ENCODE assay signal across 8 cellular contexts in genomic region chr17:48555183-48555615, GRCh38. TPM values are rescaled to one million over a fixed set of nuclear protein-coding genes. Genes with fewer than 3 reads are reported as not detected.
A peak's percentile ranks its signal among the peaks of the same experiment; 100 is the strongest.
DNase-seq lines count a peak whose midpoint lies in the region; ATAC-seq and TF ChIP-seq lines count a peak whose summit lies in the region.

No MANE protein-coding gene starts in this region.

- H3K27ac Mint-ChIP-seq in Caco-2 (ENCODE audit: unreplicated experiment): no peak overlapping the region
- H3K27ac Mint-ChIP-seq in activated T-helper 2 cell treated with anti-CD3 and anti-CD28 coated beads, Interferon-gamma antibody, Interleukin-2, Interleukin-4, amounts not matched to agents 10 μg/mL and 5 μg/mL and 100 μg/mL, durations not matched to agents 14 hours and 24 hours and 36 hours: no peak overlapping the region
- H3K27ac Mint-ChIP-seq in immature natural killer cell: peak overlapping the region in 5 of 6 donors; percentile 16 to 86 (median 84)

- H3K4me3 ChIP-seq in Caco-2 (ENCODE audit: low read depth, low read length) (peak overlapping the region; percentile 28), MG63 (peak overlapping the region; percentile 19), testis (peak overlapping the region; percentile 21 to 38)

- H3K36me3 ChIP-seq in Caco-2 (ENCODE audit: control insufficient read depth, insufficient read depth, low read length): no peaks in the 10 kb centered on the region
- H3K36me3 ChIP-seq in MG63: peaks cover 52% of the 10 kb centered on the region
- no peaks in the 10 kb centered on the region for H3K36me3 ChIP-seq in testis (ENCODE audit: low read depth, missing control alignments)

- H3K36me3 Mint-ChIP-seq in Caco-2 (ENCODE audit: insufficient read depth, unreplicated experiment) (no peaks in the 10 kb centered on the region), immature natural killer cell (peaks cover 4 to 22% (median 10%) of the 10 kb centered on the region in 3 donors)
- peaks cover 3% of the 10 kb centered on the region for H3K36me3 Mint-ChIP-seq in activated T-helper 2 cell treated with anti-CD3 and anti-CD28 coated beads, Interferon-gamma antibody, Interleukin-2, Interleukin-4, amounts not matched to agents 10 μg/mL and 5 μg/mL and 100 μg/mL, durations not matched to agents 14 hours and 24 hours and 36 hours (ENCODE audit: low read depth)

- peaks cover 7% of the 10 kb centered on the region for H3K4me1 Mint-ChIP-seq in Caco-2 (ENCODE audit: low read depth, unreplicated experiment)
- H3K4me1 Mint-ChIP-seq in activated T-helper 2 cell treated with anti-CD3 and anti-CD28 coated beads, Interferon-gamma antibody, Interleukin-2, Interleukin-4, amounts not matched to agents 10 μg/mL and 5 μg/mL and 100 μg/mL, durations not matched to agents 14 hours and 24 hours and 36 hours (ENCODE audit: low read depth): peaks cover 9% of the 10 kb centered on the region
- H3K4me1 Mint-ChIP-seq in immature natural killer cell: peaks cover 8 to 27% of the 10 kb centered on the region in 2 donors

- H3K4me1 ChIP-seq in Caco-2 (peaks cover 9% of the 10 kb centered on the region), testis (no peaks in the 10 kb centered on the region)

- H3K9me3 ChIP-seq in Caco-2: no peaks in the 10 kb centered on the region
- no peaks in the 10 kb centered on the region for H3K9me3 ChIP-seq in MG63
- no peaks in the 10 kb centered on the region for H3K9me3 ChIP-seq in testis

- H3K27me3 Mint-ChIP-seq in Caco-2 (ENCODE audit: insufficient read depth, unreplicated experiment) (no peaks in the 10 kb centered on the region), immature natural killer cell (ENCODE audit: low read depth in 3 of 3) (peaks cover 8 to 17% (median 11%) of the 10 kb centered on the region in 3 donors)
- peaks cover 21% of the 10 kb centered on the region for H3K27me3 Mint-ChIP-seq in activated T-helper 2 cell treated with anti-CD3 and anti-CD28 coated beads, Interferon-gamma antibody, Interleukin-2, Interleukin-4, amounts not matched to agents 10 μg/mL and 5 μg/mL and 100 μg/mL, durations not matched to agents 14 hours and 24 hours and 36 hours (ENCODE audit: low read depth)

- H3K4me3 Mint-ChIP-seq in Caco-2 (ENCODE audit: unreplicated experiment) (peak overlapping the region; percentile 49), immature natural killer cell (peak overlapping the region; percentile 81 to 96 (median 93))
- peak overlapping the region; percentile 79 for H3K4me3 Mint-ChIP-seq in activated T-helper 2 cell treated with anti-CD3 and anti-CD28 coated beads, Interferon-gamma antibody, Interleukin-2, Interleukin-4, amounts not matched to agents 10 μg/mL and 5 μg/mL and 100 μg/mL, durations not matched to agents 14 hours and 24 hours and 36 hours (ENCODE audit: low read depth)

- BruUV-seq in Caco-2 (replicated peaks; lab: Mats Ljungman, UMichigan): no TSS peak

- no peak overlapping the region for H3K27ac ChIP-seq in testis

- 1 to 2% methylated on average over 12 of the region's 12 CpGs for WGBS in testis, 2 donors

- no peak for ATAC-seq in HG03460 (IDR thresholded peaks at IDR 0.05; ENCODE audit: unreplicated experiment)
- ATAC-seq in HG02852 (IDR thresholded peaks at IDR 0.05; ENCODE audit: unreplicated experiment): no peak

- intact Hi-C loops in Caco-2 (cut with micrococcal nuclease; ENCODE audit: unreplicated experiment) (loop anchor here (2.0 kb wide), 1 partner anchor 62 kb away; no protein-coding TSS in a partner anchor), testis (cut with DNase I; ENCODE audit: low total_unique reads) (no loop called here)
- intact Hi-C loops in activated T-helper 2 cell treated with anti-CD3 and anti-CD28 coated beads, Interferon-gamma antibody, Interleukin-2, Interleukin-4, amounts not matched to agents 10 μg/mL and 5 μg/mL and 100 μg/mL, durations not matched to agents 14 hours and 24 hours and 36 hours (cut with micrococcal nuclease): no loop called here

- POLR2A ChIA-PET in Caco-2 (lab: Charles Lee): no interaction called here

- no peaks in the 10 kb centered on the region; the same call in 1 of the 2 replicates for H3K27me3 ChIP-seq in Caco-2 (replicated peaks; ENCODE audit: control insufficient read depth, insufficient read depth, low read length)
- no peaks in the 10 kb centered on the region for H3K27me3 ChIP-seq in MG63
- no peaks in the 10 kb centered on the region for H3K27me3 ChIP-seq in testis

- DNase-seq in Caco-2 (peak; percentile 58 to 70), MG63 (peak; percentile 50), immature natural killer cell (peak in 2 of 3 donors; percentile 35 to 39), testis (no peak)
- DNase-seq in activated T-helper 2 cell treated with anti-CD3 and anti-CD28 coated beads, Interferon-gamma antibody, Interleukin-2, Interleukin-4, amounts not matched to agents 10 μg/mL and 5 μg/mL and 100 μg/mL, durations not matched to agents 14 hours and 24 hours and 36 hours (ENCODE audit: low spot score): no peak
- no peak for DNase-seq in activated CD4-positive, alpha-beta T cell treated with anti-CD3 and anti-CD28 coated beads for 48 hours

- TF ChIP-seq POLR2A in testis (IDR thresholded peaks at IDR 0.05): no peak

- no peak for TF ChIP-seq CTCF in Caco-2 (IDR thresholded peaks at IDR 0.05; ENCODE audit: insufficient read depth in 1 of 2, low read depth in 1 of 2, low read length in 1 of 2, severe bottlenecking in 1 of 2, unreplicated experiment in 1 of 2)
- TF ChIP-seq CTCF in testis (IDR thresholded peaks at IDR 0.05): no peak

- H3K9me3 Mint-ChIP-seq in Caco-2 (ENCODE audit: unreplicated experiment): no peaks in the 10 kb centered on the region
- H3K9me3 Mint-ChIP-seq in activated T-helper 2 cell treated with anti-CD3 and anti-CD28 coated beads, Interferon-gamma antibody, Interleukin-2, Interleukin-4, amounts not matched to agents 10 μg/mL and 5 μg/mL and 100 μg/mL, durations not matched to agents 14 hours and 24 hours and 36 hours: no peaks in the 10 kb centered on the region
- no peaks in the 10 kb centered on the region for H3K9me3 Mint-ChIP-seq in immature natural killer cell

- CTCF ChIA-PET in Caco-2 (lab: Charles Lee): interaction anchor here (0.5 to 1.8 kb wide), 12 partner anchors 8 to 340 kb away, joined by 3 to 6 read pairs (median 4); no protein-coding TSS in a partner anchor

RNA-seq across cellular contexts. Expression of gene HOXB2, which starts 10.3 kb away (rescaled TPM):
- total RNA-seq in Caco-2 (2022) (0.65 and 1.1 TPM in 2 replicates), testis (1 to 10 TPM; 1.8 to 3.3 TPM)
- total RNA-seq in MG63 (2014; rRNA removed; shearing (Covaris generic); ENCODE audit: low replicate concordance): 7.2 and 16.0 TPM in 2 replicates
- total RNA-seq in activated T-helper 2 cell treated with anti-CD3 and anti-CD28 coated beads, Interferon-gamma antibody, Interleukin-2, Interleukin-4, amounts not matched to agents 10 μg/mL and 5 μg/mL and 100 μg/mL, durations not matched to agents 14 hours and 24 hours and 36 hours: 22.2 and 23.9 TPM in 2 replicates
- polyA plus RNA-seq in immature natural killer cell (10 to 100 TPM; 15.9 to 32.6 (median 18.3) TPM), testis (ENCODE audit: insufficient read depth, low read depth, low replicate concordance) (4.2 TPM)

RNA-seq across cellular contexts. Expression of gene HOXB4, which starts 23.0 kb away (rescaled TPM):
- 3.4 and 3.9 TPM in 2 replicates for total RNA-seq in Caco-2 (2022)
- 0.86 and 4.2 TPM in 2 replicates for total RNA-seq in MG63 (2014; rRNA removed; shearing (Covaris generic); ENCODE audit: low replicate concordance)
- total RNA-seq in activated T-helper 2 cell treated with anti-CD3 and anti-CD28 coated beads, Interferon-gamma antibody, Interleukin-2, Interleukin-4, amounts not matched to agents 10 μg/mL and 5 μg/mL and 100 μg/mL, durations not matched to agents 14 hours and 24 hours and 36 hours: 3.0 and 3.3 TPM in 2 replicates
- polyA plus RNA-seq in immature natural killer cell: under 1 TPM in 2 of 3 donors, not detected in 1; 0.14 to 0.53 TPM
- total RNA-seq in testis: 1 to 10 TPM; 1.6 to 1.8 TPM
- polyA plus RNA-seq in testis (ENCODE audit: insufficient read depth, low read depth, low replicate concordance): 1.6 TPM

RNA-seq across cellular contexts. Expression of gene HOXB1, which starts 24.4 kb away (rescaled TPM):
- total RNA-seq in Caco-2 (2022) (not detected in 2 replicates), testis (1 to 10 TPM in 1 of 2 donors, not detected in 1; 1.1 TPM)
- total RNA-seq in MG63 (2014; rRNA removed; shearing (Covaris generic); ENCODE audit: low replicate concordance): not detected in 2 replicates
- not detected in 2 replicates for total RNA-seq in activated T-helper 2 cell treated with anti-CD3 and anti-CD28 coated beads, Interferon-gamma antibody, Interleukin-2, Interleukin-4, amounts not matched to agents 10 μg/mL and 5 μg/mL and 100 μg/mL, durations not matched to agents 14 hours and 24 hours and 36 hours
- polyA plus RNA-seq in immature natural killer cell (not detected), testis (ENCODE audit: insufficient read depth, low read depth, low replicate concordance) (not detected)

RNA-seq across cellular contexts. Expression of gene HOXB3, which starts 34.8 kb away (rescaled TPM):
- total RNA-seq in Caco-2 (2022) (7.2 and 10.1 TPM in 2 replicates), testis (10 to 100 TPM in 1 of 2 donors, 1 to 10 TPM in 1; 9.2 to 10.6 TPM)
- total RNA-seq in MG63 (2014; rRNA removed; shearing (Covaris generic); ENCODE audit: low replicate concordance): 2.1 and 4.6 TPM in 2 replicates
- 3.8 and 4.6 TPM in 2 replicates for total RNA-seq in activated T-helper 2 cell treated with anti-CD3 and anti-CD28 coated beads, Interferon-gamma antibody, Interleukin-2, Interleukin-4, amounts not matched to agents 10 μg/mL and 5 μg/mL and 100 μg/mL, durations not matched to agents 14 hours and 24 hours and 36 hours
- polyA plus RNA-seq in immature natural killer cell (under 1 TPM in 2 of 3 donors, not detected in 1; 0.26 to 0.45 TPM), testis (ENCODE audit: insufficient read depth, low read depth, low replicate concordance) (11.4 TPM)

RNA-seq across cellular contexts. Expression of gene HOXB5, which starts 38.4 kb away (rescaled TPM):
- total RNA-seq in Caco-2 (2022): not detected in 2 replicates
- total RNA-seq in MG63 (2014; rRNA removed; shearing (Covaris generic); ENCODE audit: low replicate concordance): not detected in 2 replicates
- total RNA-seq in activated T-helper 2 cell treated with anti-CD3 and anti-CD28 coated beads, Interferon-gamma antibody, Interleukin-2, Interleukin-4, amounts not matched to agents 10 μg/mL and 5 μg/mL and 100 μg/mL, durations not matched to agents 14 hours and 24 hours and 36 hours: not detected in 2 replicates
- not detected for polyA plus RNA-seq in immature natural killer cell
- total RNA-seq in testis: under 1 TPM; 0.50 to 0.71 TPM
- polyA plus RNA-seq in testis (ENCODE audit: insufficient read depth, low read depth, low replicate concordance): 1.7 TPM

Comparison
In these comparisons a context has a peak if more than half of its experiments do, and no peak if none do; other contexts are left out.
1. DNase-seq: peak in Caco-2 (2 of 2), MG63 (single experiment) and immature natural killer cell (2 of 3); none in activated T-helper 2 cell treated with anti-CD3 and anti-CD28 coated beads, Interferon-gamma antibody, Interleukin-2, Interleukin-4, amounts not matched to agents 10 μg/mL and 5 μg/mL and 100 μg/mL, durations not matched to agents 14 hours and 24 hours and 36 hours (single experiment), testis (single experiment) and activated CD4-positive, alpha-beta T cell treated with anti-CD3 and anti-CD28 coated beads for 48 hours (single experiment).
2. H3K27ac Mint-ChIP-seq: peak in immature natural killer cell (5 of 6); none in Caco-2 (single experiment) and activated T-helper 2 cell treated with anti-CD3 and anti-CD28 coated beads, Interferon-gamma antibody, Interleukin-2, Interleukin-4, amounts not matched to agents 10 μg/mL and 5 μg/mL and 100 μg/mL, durations not matched to agents 14 hours and 24 hours and 36 hours (single experiment).
3. Peak in every context shown above with its lines, with median percentiles within 50 percentile points of each other: H3K4me3 ChIP-seq and H3K4me3 Mint-ChIP-seq.